Comparison of ENCODE assay signal across 7 cellular contexts in the genomic region with DNA sequence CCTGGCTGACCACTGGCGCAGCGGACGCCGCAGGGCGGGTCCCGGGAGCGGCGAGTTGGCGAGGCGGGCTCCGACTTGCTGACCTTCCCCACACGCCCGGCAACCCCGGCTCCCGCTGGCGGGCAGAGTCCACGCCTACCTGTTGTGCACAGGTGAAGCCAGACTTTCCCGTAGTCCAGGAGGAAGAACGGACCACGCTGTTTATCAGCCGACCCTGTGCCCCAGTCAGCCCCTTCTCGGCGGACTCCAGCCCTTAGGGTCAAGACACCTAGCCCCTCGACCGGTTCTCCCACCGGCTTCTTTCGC.
DNase-seq lines count a peak whose midpoint lies in the region; ATAC-seq and TF ChIP-seq lines count a peak whose summit lies in the region.

No MANE protein-coding gene starts in this region.

- peak overlapping the region; percentile 79 for H2AFZ ChIP-seq in KMS-11 (ENCODE audit: low read depth)

- H4K20me1 ChIP-seq in KMS-11 (ENCODE audit: insufficient read depth) = no peaks in the 10 kb centered on the region

- no peaks in the 10 kb centered on the region for H3K79me2 ChIP-seq in KMS-11 (ENCODE audit: insufficient read depth, low read depth)

- no peak overlapping the region; the same call in 1 of the 2 replicates for H3K27ac ChIP-seq in KMS-11

- peak overlapping the region; percentile 32; the same call in 1 of the 2 replicates for H3K9ac ChIP-seq in KMS-11

- H3K4me1 ChIP-seq in KMS-11 (ENCODE audit: low read depth, poor library complexity, severe bottlenecking) = peaks cover 18% of the 10 kb centered on the region

- H3K4me2 ChIP-seq in KMS-11 = peak overlapping the region; percentile 63

- TF ChIP-seq CTCF in GM10266 (IDR thresholded peaks at IDR 0.05; ENCODE audit: control insufficient read depth, insufficient read depth, low read depth, missing control alignments) = no peak
- TF ChIP-seq CTCF in KMS-11 (conservative IDR thresholded peaks at IDR 0.05; ENCODE audit: low read depth, low read length) = no peak

- H3K4me3 ChIP-seq in KMS-11 (IDR thresholded peaks at IDR 0.05; ENCODE audit: insufficient read depth, low read depth, low read length) = no peak overlapping the region

- ATAC-seq in GM21723 (IDR thresholded peaks at IDR 0.05; ENCODE audit: unreplicated experiment) = peak; percentile 30

- H3K27me3 ChIP-seq in KMS-11 (ENCODE audit: insufficient read depth, low read depth) = no peaks in the 10 kb centered on the region

- peak; percentile 42 for DNase-seq in GM10266 (ENCODE audit: extremely low spot score)
- peak; percentile 1 for DNase-seq in activated T-helper 9 cell treated with anti-CD3 and anti-CD28 coated beads, Interleukin-2, amount 50 U/mL, for 16 hours (ENCODE audit: low read depth)
- peak; percentile 16 for DNase-seq in germinal center (ENCODE audit: low spot score)
- DNase-seq in nucleus accumbens (lab: John Stamatoyannopoulos, UW) = peak in 38 of 56 donors; percentile 8 to 74 (median 38)
- DNase-seq in NOMO-1 treated with dmso at 0.1 percent for 144 hours (lab: John Stamatoyannopoulos, UW; ENCODE audit: unreplicated experiment) = no peak

- no peaks in the 10 kb centered on the region for H3K36me3 ChIP-seq in KMS-11 (ENCODE audit: insufficient read depth)
